8 cellular contexts compared by ENCODE assay signal in the genomic region with DNA sequence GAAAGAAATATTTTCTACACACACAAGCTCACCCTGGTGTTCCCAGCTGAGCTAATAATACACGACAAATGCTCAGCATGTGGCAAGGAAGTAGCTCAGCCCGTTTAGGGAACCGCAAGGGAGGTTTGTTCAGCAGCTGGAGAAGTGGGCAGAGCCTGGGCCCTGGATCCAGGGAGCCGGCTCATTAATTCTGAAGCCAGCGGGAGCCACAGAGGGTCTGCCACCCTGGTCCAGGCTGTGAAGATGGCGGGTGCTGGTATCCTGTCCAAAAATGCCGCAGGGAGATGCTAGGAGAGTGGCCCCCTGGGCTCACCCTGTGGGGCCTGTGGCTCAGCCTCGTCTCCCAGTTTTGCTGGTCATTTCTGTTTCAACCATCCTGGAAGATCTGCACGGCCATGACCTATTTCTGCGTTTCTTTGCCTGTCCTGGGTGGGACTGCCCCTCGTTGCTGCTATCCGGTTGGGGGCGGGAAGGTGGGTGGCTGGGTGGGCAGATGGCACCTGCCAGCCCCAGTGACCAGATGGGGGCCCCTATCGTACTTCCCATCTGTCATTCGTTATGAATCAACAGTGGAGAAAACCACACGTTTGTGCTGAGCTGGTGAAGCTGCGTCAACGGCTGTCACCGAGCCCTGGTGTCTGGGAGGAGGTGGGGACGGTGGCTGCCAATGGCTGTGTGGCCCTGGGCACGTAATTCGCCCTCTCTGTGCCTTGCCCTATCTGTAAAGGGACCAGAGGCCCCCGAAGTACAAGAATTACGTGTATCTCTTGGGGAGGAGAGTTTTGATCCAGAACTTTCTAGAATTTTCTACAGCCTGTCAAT. TPM values are rescaled to one million over a fixed set of nuclear protein-coding genes. Genes with fewer than 3 reads are reported as not detected.
A peak's percentile ranks its signal among the peaks of the same experiment; 100 is the strongest.
DNase-seq lines count a peak whose midpoint lies in the region; ATAC-seq, FAIRE-seq and TF ChIP-seq lines count a peak whose summit lies in the region.

No MANE protein-coding gene starts in this region.

- POLR2A ChIA-PET in naive thymus-derived CD8-positive, alpha-beta T cell (lab: Charles Lee): interaction anchor here (0.5 kb wide), 1 partner anchor 1258 kb away, joined by 6 read pairs; no protein-coding TSS in a partner anchor

- H3K4me3 Mint-ChIP-seq in naive thymus-derived CD8-positive, alpha-beta T cell: peak overlapping the region in 9 of 10 donors; percentile 12 to 70 (median 59)

- ATAC-seq in naive thymus-derived CD8-positive, alpha-beta T cell: peak; percentile 82 to 96
- ATAC-seq in HG03520 (IDR thresholded peaks at IDR 0.05; ENCODE audit: unreplicated experiment): no peak

- peak overlapping the region; percentile 25 to 91 (median 84) for H3K27ac Mint-ChIP-seq in naive thymus-derived CD8-positive, alpha-beta T cell

- TF ChIP-seq CTCF in AG09309 (IDR thresholded peaks at IDR 0.05; ENCODE audit: control insufficient read depth, insufficient read depth, low read depth, low read length, missing control alignments): no peak

- H3K4me3 ChIP-seq in AG09309 (ENCODE audit: control insufficient read depth, low read depth, low read length): no peak overlapping the region

- H3K9me3 Mint-ChIP-seq in naive thymus-derived CD8-positive, alpha-beta T cell: no peaks in the 10 kb centered on the region

- peaks cover 4 to 21% (median 8%) of the 10 kb centered on the region in 5 donors for H3K27me3 Mint-ChIP-seq in naive thymus-derived CD8-positive, alpha-beta T cell

- FAIRE-seq in GM19239 (lab: Jason Lieb, UNC): peak; percentile 97

- peaks cover 3 to 36% (median 20%) of the 10 kb centered on the region in 4 donors for H3K4me1 Mint-ChIP-seq in naive thymus-derived CD8-positive, alpha-beta T cell

- H3K36me3 Mint-ChIP-seq in naive thymus-derived CD8-positive, alpha-beta T cell: no peaks in the 10 kb centered on the region

- DNase-seq in AG09309 (ENCODE audit: low read depth): peak; percentile 39
- DNase-seq in GM19239 (ENCODE audit: insufficient read length, low spot score): no peak
- peak; percentile 57 for DNase-seq in NCI-H1092 (lab: John Stamatoyannopoulos, UW)
- DNase-seq in activated CD4-positive, CD25-positive, alpha-beta regulatory T cell (lab: John Stamatoyannopoulos, UW): peak in 3 of 4 experiments; percentile 23 to 46 (median 32)
- DNase-seq in central memory CD4-positive, alpha-beta T cell: peak; percentile 85
- DNase-seq in naive thymus-derived CD8-positive, alpha-beta T cell: peak in 9 of 10 donors; percentile 32 to 76 (median 62)
- DNase-seq in superior temporal gyrus (ENCODE audit: extremely low spot score): peak; percentile 23

RNA-seq across cellular contexts. Expression of gene GNA15, which starts 2.7 kb away (rescaled TPM):
- total RNA-seq in naive thymus-derived CD8-positive, alpha-beta T cell: under 1 TPM; 0.36 to 0.39 TPM
- under 1 TPM in 1 of 3 donors, not detected in 2; 0.19 TPM for polyA plus RNA-seq in naive thymus-derived CD8-positive, alpha-beta T cell

RNA-seq across cellular contexts. Expression of gene GNA11, which starts 39.0 kb away (rescaled TPM):
- total RNA-seq in naive thymus-derived CD8-positive, alpha-beta T cell: 1 to 10 TPM; 5.1 to 5.4 TPM
- polyA plus RNA-seq in naive thymus-derived CD8-positive, alpha-beta T cell: under 1 TPM; 0.43 to 0.60 (median 0.47) TPM

RNA-seq across cellular contexts. Expression of gene S1PR4, which starts 45.4 kb away (rescaled TPM):
- total RNA-seq in naive thymus-derived CD8-positive, alpha-beta T cell: 100 to 1,000 TPM; 217 to 233 TPM
- polyA plus RNA-seq in naive thymus-derived CD8-positive, alpha-beta T cell: 100 to 1,000 TPM; 286 to 470 (median 332) TPM

RNA-seq across cellular contexts. Expression of gene NCLN, which starts 52.5 kb away (rescaled TPM):
- 10 to 100 TPM; 59.7 to 63.0 TPM for total RNA-seq in naive thymus-derived CD8-positive, alpha-beta T cell
- polyA plus RNA-seq in naive thymus-derived CD8-positive, alpha-beta T cell: 10 to 100 TPM; 23.9 to 44.7 (median 25.5) TPM
